ENCODE assay signal across 13 cellular contexts in genomic region chr1:182955596-182956588, GRCh38. TPM values are rescaled to one million over a fixed set of nuclear protein-coding genes. Genes with fewer than 3 reads are reported as not detected.
DNase-seq lines count a peak whose midpoint lies in the region; ATAC-seq, FAIRE-seq and TF ChIP-seq lines count a peak whose summit lies in the region.
"Had no signal": no experiment of that assay in that cellular context is flagged by ENCODE, and none has a peak within 500 bp of the region (broad histone marks: within the 10 kb centered on the region; RNA-seq: fewer than 3 reads in every experiment).

No MANE protein-coding gene starts in this region.

- DNase-seq in GM04504 (ENCODE audit: low read depth) (peak; percentile 94), NCI-H446 treated with DMSO at 0.1 percent for 48 hours (lab: John Stamatoyannopoulos, UW) (peak; percentile 13), bronchial epithelial cell (ENCODE audit: low read depth) (peak; percentile 14), psoas muscle (no peak), GF-D8 (lab: John Stamatoyannopoulos, UW) (no peak)
- DNase-seq: effector memory CD8-positive, alpha-beta T cell; stimulated activated CD4-positive, alpha-beta T cell treated with anti-CD3 and anti-CD28 coated beads, Interleukin-2, amount 100 ng/mL, for 24 hours had no signal

- ATAC-seq in psoas muscle (peak; percentile 27 to 59 (median 51)), GM21390 (IDR thresholded peaks at IDR 0.05; ENCODE audit: unreplicated experiment) (no peak), GM21529 (IDR thresholded peaks at IDR 0.05; ENCODE audit: unreplicated experiment) (no peak), GM18519 (IDR thresholded peaks at IDR 0.05; ENCODE audit: low FRiP score, unreplicated experiment) (no peak)
- ATAC-seq: effector memory CD8-positive, alpha-beta T cell; Panc1 had no signal

- H3K36me3 ChIP-seq in bronchial epithelial cell (ENCODE audit: control insufficient read depth, insufficient read depth, low read length) = no peaks in the 10 kb centered on the region
- no peaks in the 10 kb centered on the region for H3K36me3 ChIP-seq in psoas muscle (ENCODE audit: insufficient read depth in 1 of 2, low read depth in 1 of 2)

- H3K9me3 ChIP-seq in psoas muscle = no peaks in the 10 kb centered on the region

- H3K4me1 ChIP-seq in psoas muscle = no peaks in the 10 kb centered on the region

- H3K4me3 ChIP-seq in bronchial epithelial cell (ENCODE audit: low read depth, low read length) = no peak overlapping the region
- no peak overlapping the region for H3K4me3 ChIP-seq in psoas muscle

- FAIRE-seq in bronchial epithelial cell (lab: Jason Lieb, UNC) = peak; percentile 86

- peaks cover 3% of the 10 kb centered on the region for H3K27me3 ChIP-seq in bronchial epithelial cell (ENCODE audit: control insufficient read depth, insufficient read depth, low read length)
- H3K27me3 ChIP-seq in psoas muscle (ENCODE audit: insufficient read depth in 3 of 3, low read length in 2 of 3) = peaks cover 0 to 13% (median 3%) of the 10 kb centered on the region in 3 donors

- WGBS in psoas muscle, 3 donors = 55 to 73% (median 61%) methylated on average over 9 of the region's 9 CpGs

- intact Hi-C loops in psoas muscle (cut with DNase I) = loop anchor here in 1 of 2 donors (5.0 kb wide), 1 partner anchor 176 kb away; no protein-coding TSS in a partner anchor

- H3K27ac ChIP-seq in psoas muscle = no peak overlapping the region

- TF ChIP-seq CTCF in bronchial epithelial cell (IDR thresholded peaks at IDR 0.05; ENCODE audit: insufficient read depth, low read length, severe bottlenecking) (no peak), psoas muscle (IDR thresholded peaks at IDR 0.05) (no peak)

RNA-seq across cellular contexts. Expression of gene SHCBP1L, which starts 2.9 kb away (rescaled TPM):
- total RNA-seq in bronchial epithelial cell (not detected in 2 replicates), psoas muscle (not detected)
- polyA plus RNA-seq in psoas muscle = not detected
- total RNA-seq: mesenteric fat pad, ureter had no signal

Comparison
In these comparisons a context has a peak if more than half of its experiments do, and no peak if none do; other contexts are left out.
1. DNase-seq: peak in GM04504 (single experiment), NCI-H446 treated with DMSO at 0.1 percent for 48 hours (single experiment) and bronchial epithelial cell (single experiment); none in psoas muscle (0 of 2) and GF-D8 (single experiment).
2. ATAC-seq: peak in psoas muscle (4 of 4); none in GM21390 (single experiment), GM21529 (single experiment) and GM18519 (single experiment).